Comparison of ENCODE assay signal across 21 cellular contexts in the genomic region with DNA sequence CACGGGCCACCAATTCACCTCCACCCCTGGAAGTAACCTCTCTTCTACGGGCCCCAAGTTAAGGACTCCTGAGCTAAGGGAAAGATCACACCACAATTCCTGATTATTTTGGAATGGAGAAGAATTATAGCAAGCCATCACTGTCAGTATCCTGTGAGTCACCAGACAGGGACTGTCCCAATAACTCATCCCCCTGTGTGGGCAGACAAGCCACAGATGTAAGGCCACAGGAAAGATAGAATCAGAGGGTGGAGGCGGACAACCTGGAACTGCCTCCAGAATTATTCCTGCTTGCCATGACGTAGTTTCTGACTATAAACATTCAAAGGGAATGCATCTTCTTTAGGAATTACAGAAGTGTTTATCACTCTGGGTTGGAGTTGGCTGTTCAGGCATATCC. TPM values are rescaled to one million over a fixed set of nuclear protein-coding genes. Genes with fewer than 3 reads are reported as not detected.
DNase-seq lines count a peak whose midpoint lies in the region; ATAC-seq and TF ChIP-seq lines count a peak whose summit lies in the region.
"Had no signal": no experiment of that assay in that cellular context is flagged by ENCODE, and none has a peak within 500 bp of the region (broad histone marks: within the 10 kb centered on the region; RNA-seq: fewer than 3 reads in every experiment).

No MANE protein-coding gene starts in this region.

- no peaks in the 10 kb centered on the region for H4K20me1 ChIP-seq in smooth muscle cell (ENCODE audit: low read depth)

- ATAC-seq in activated CD4-positive, alpha-beta T cell treated with anti-CD3 and anti-CD28 coated beads for 36 hours: peak; percentile 91
- peak; percentile 91 for ATAC-seq in activated naive CD8-positive, alpha-beta T cell treated with anti-CD3 and anti-CD28 coated beads, Interleukin-2, amount 50 U/mL, for 24 hours
- ATAC-seq: GM23338; left lung; naive thymus-derived CD4-positive, alpha-beta T cell; psoas muscle had no signal

- TF ChIP-seq CTCF in GM10248 (IDR thresholded peaks at IDR 0.05; ENCODE audit: control extremely low read depth, extremely low read depth, low read depth, missing control alignments): no peak
- TF ChIP-seq CTCF in smooth muscle cell (IDR thresholded peaks at IDR 0.05; ENCODE audit: borderline replicate concordance, insufficient read depth, poor library complexity, severe bottlenecking): no peak
- no peak for TF ChIP-seq CTCF in A673 (conservative IDR thresholded peaks at IDR 0.05; ENCODE audit: low read depth, low read length)

- no peaks in the 10 kb centered on the region for H3K79me2 ChIP-seq in smooth muscle cell (ENCODE audit: low read depth)

- no peak overlapping the region for H3K4me3 Mint-ChIP-seq in activated CD4-positive, alpha-beta T cell treated with anti-CD3 and anti-CD28 coated beads for 36 hours
- no peak overlapping the region for H3K4me3 Mint-ChIP-seq in activated naive CD8-positive, alpha-beta T cell treated with anti-CD3 and anti-CD28 coated beads, Interleukin-2, amount 50 U/mL, for 24 hours
- H3K4me3 Mint-ChIP-seq: CD8-positive, alpha-beta memory T cell; GM23338; naive thymus-derived CD4-positive, alpha-beta T cell; stimulated activated naive CD8-positive, alpha-beta T cell treated with anti-CD3 and anti-CD28 coated beads, Interleukin-15, Interleukin-2, amounts not matched to agents 100 ng/mL and 50 ng/mL, for 24 hours had no signal

- H3K27ac ChIP-seq in smooth muscle cell (ENCODE audit: low read depth) (peak overlapping the region; percentile 56), A673 (ENCODE audit: low read depth, low read length, poor library complexity, severe bottlenecking) (no peak overlapping the region)
- no peak overlapping the region for H3K27ac ChIP-seq in effector memory CD4-positive, alpha-beta T cell (ENCODE audit: insufficient read depth, low read length, poor library complexity, severe bottlenecking)
- H3K27ac ChIP-seq: esophagus squamous epithelium, left lung, psoas muscle, RWPE1 had no signal

- peaks cover 6% of the 10 kb centered on the region for H3F3A ChIP-seq in smooth muscle cell (ENCODE audit: low read depth)

- H3K4me2 ChIP-seq in smooth muscle cell: no peak overlapping the region
- H3K4me2 ChIP-seq: GM23338 had no signal

- intact Hi-C loops in activated CD4-positive, alpha-beta T cell treated with anti-CD3 and anti-CD28 coated beads for 36 hours (cut with DNase I, micrococcal nuclease): no loop called here
- intact Hi-C loops in A673 (cut with micrococcal nuclease; ENCODE audit: unreplicated experiment): no loop called here

- H3K36me3 ChIP-seq in smooth muscle cell (ENCODE audit: low read depth): no peaks in the 10 kb centered on the region
- no peaks in the 10 kb centered on the region for H3K36me3 ChIP-seq in A673 (ENCODE audit: insufficient read depth, low read length, poor library complexity, severe bottlenecking)
- H3K36me3 ChIP-seq in effector memory CD4-positive, alpha-beta T cell (ENCODE audit: control insufficient read depth, insufficient read depth, low read length): no peaks in the 10 kb centered on the region
- H3K36me3 ChIP-seq: esophagus squamous epithelium, left lung had no signal

- H3K27ac Mint-ChIP-seq in activated CD4-positive, alpha-beta T cell treated with anti-CD3 and anti-CD28 coated beads for 36 hours: no peak overlapping the region
- peak overlapping the region; percentile 34 for H3K27ac Mint-ChIP-seq in activated naive CD8-positive, alpha-beta T cell treated with anti-CD3 and anti-CD28 coated beads, Interleukin-2, amount 50 U/mL, for 24 hours
- H3K27ac Mint-ChIP-seq: GM23338; stimulated activated naive CD8-positive, alpha-beta T cell treated with anti-CD3 and anti-CD28 coated beads, Interleukin-15, Interleukin-2, amounts not matched to agents 100 ng/mL and 50 ng/mL, for 24 hours had no signal

- H3K4me1 ChIP-seq in smooth muscle cell (ENCODE audit: low read depth) (peaks cover under 1% of the 10 kb centered on the region), A673 (ENCODE audit: insufficient read depth, low read length, poor library complexity, severe bottlenecking) (no peaks in the 10 kb centered on the region)
- peaks cover 1% of the 10 kb centered on the region for H3K4me1 ChIP-seq in effector memory CD4-positive, alpha-beta T cell (ENCODE audit: control insufficient read depth, insufficient read depth, low read length, poor library complexity, severe bottlenecking)
- H3K4me1 ChIP-seq: psoas muscle had no signal

- CTCF ChIA-PET in activated CD4-positive, alpha-beta T cell treated with anti-CD3 and anti-CD28 coated beads for 36 hours (lab: Charles Lee): interaction anchor here (1.3 kb wide), 1 partner anchor 100 kb away, joined by 9 read pairs; no protein-coding TSS in a partner anchor
- CTCF ChIA-PET in GM10248 (lab: Yijun Ruan, JAX): interaction anchor here (1.0 to 3.8 kb wide), 3 partner anchors 27 to 224 kb away, joined by 3 to 25 read pairs (median 8); no protein-coding TSS in a partner anchor
- CTCF ChIA-PET in A673 (lab: Charles Lee): no interaction called here

- peaks cover 19% of the 10 kb centered on the region for H3K4me1 Mint-ChIP-seq in activated CD4-positive, alpha-beta T cell treated with anti-CD3 and anti-CD28 coated beads for 36 hours
- peaks cover 17% of the 10 kb centered on the region for H3K4me1 Mint-ChIP-seq in activated naive CD8-positive, alpha-beta T cell treated with anti-CD3 and anti-CD28 coated beads, Interleukin-2, amount 50 U/mL, for 24 hours

- H2AFZ ChIP-seq in smooth muscle cell (ENCODE audit: low read depth): no peak overlapping the region

- no peaks in the 10 kb centered on the region for H3K27me3 ChIP-seq in smooth muscle cell (ENCODE audit: low read depth)
- H3K27me3 ChIP-seq in A673 (replicated peaks; ENCODE audit: insufficient read depth, low read depth, low read length, poor library complexity): no peaks in the 10 kb centered on the region
- H3K27me3 ChIP-seq in effector memory CD4-positive, alpha-beta T cell (replicated peaks; ENCODE audit: control insufficient read depth, insufficient read depth, low read length, poor library complexity, severe bottlenecking): no peaks in the 10 kb centered on the region
- H3K27me3 ChIP-seq: esophagus squamous epithelium had no signal

- POLR2A ChIA-PET in activated CD4-positive, alpha-beta T cell treated with anti-CD3 and anti-CD28 coated beads for 36 hours (lab: Charles Lee): no interaction called here
- POLR2A ChIA-PET in GM10248 (lab: Yijun Ruan, JAX): interaction anchor here (0.6 kb wide), 1 partner anchor 432 kb away, joined by 3 read pairs; no protein-coding TSS in a partner anchor
- POLR2A ChIA-PET in A673 (lab: Charles Lee; ENCODE audit: low non-redundant PET): no interaction called here

- 32% methylated on average over 4 of the region's 4 CpGs for WGBS in smooth muscle cell (ENCODE audit: low lambda C conversion rate)

- H3K27me3 Mint-ChIP-seq in activated CD4-positive, alpha-beta T cell treated with anti-CD3 and anti-CD28 coated beads for 36 hours: peaks cover 24% of the 10 kb centered on the region
- peaks cover 22% of the 10 kb centered on the region for H3K27me3 Mint-ChIP-seq in activated naive CD8-positive, alpha-beta T cell treated with anti-CD3 and anti-CD28 coated beads, Interleukin-2, amount 50 U/mL, for 24 hours

- H3K9me3 Mint-ChIP-seq in activated CD4-positive, alpha-beta T cell treated with anti-CD3 and anti-CD28 coated beads for 36 hours (ENCODE audit: low read depth): no peaks in the 10 kb centered on the region
- no peaks in the 10 kb centered on the region for H3K9me3 Mint-ChIP-seq in activated naive CD8-positive, alpha-beta T cell treated with anti-CD3 and anti-CD28 coated beads, Interleukin-2, amount 50 U/mL, for 24 hours
- H3K9me3 Mint-ChIP-seq: CD8-positive, alpha-beta memory T cell; stimulated activated naive CD8-positive, alpha-beta T cell treated with anti-CD3 and anti-CD28 coated beads, Interleukin-15, Interleukin-2, amounts not matched to agents 100 ng/mL and 50 ng/mL, for 24 hours had no signal

- DNase-seq in activated CD4-positive, alpha-beta T cell treated with anti-CD3 and anti-CD28 coated beads for 36 hours: peak; percentile 66
- DNase-seq in activated CD4-positive, alpha-beta T cell treated with anti-CD3 and anti-CD28 coated beads, Interleukin-2, amount 50 U/mL, for 1 hour: no peak
- DNase-seq in GM10248 (ENCODE audit: extremely low spot score) (peak; percentile 41), smooth muscle cell (lab: John Stamatoyannopoulos, UW; ENCODE audit: unreplicated experiment) (no peak), A673 (ENCODE audit: low spot score) (no peak), cerebellar nuclear complex (lab: John Stamatoyannopoulos, UW) (no peak)
- DNase-seq in activated naive CD8-positive, alpha-beta T cell treated with anti-CD3 and anti-CD28 coated beads, Interleukin-2, amount 50 U/mL, for 24 hours: peak; percentile 51
- no peak for DNase-seq in effector memory CD4-positive, alpha-beta T cell
- DNase-seq: aorta; CD8-positive, alpha-beta memory T cell; esophagus squamous epithelium; KG1; left lung; NCI-H187; NCI-H774; psoas muscle had no signal

- no TSS peak for BruUV-seq in A673 (replicated peaks; lab: Mats Ljungman, UMichigan)

- no peak overlapping the region for H3K4me3 ChIP-seq in smooth muscle cell
- no peak overlapping the region for H3K4me3 ChIP-seq in A673 (ENCODE audit: low read depth, low read length, poor library complexity, severe bottlenecking)
- H3K4me3 ChIP-seq in effector memory CD4-positive, alpha-beta T cell (ENCODE audit: insufficient read depth, low read depth, low read length, poor library complexity, severe bottlenecking): no peak overlapping the region
- H3K4me3 ChIP-seq: esophagus squamous epithelium, GM23338, left lung, psoas muscle had no signal

- H3K9ac ChIP-seq in smooth muscle cell (ENCODE audit: low read depth): no peak overlapping the region

- H3K36me3 Mint-ChIP-seq in activated CD4-positive, alpha-beta T cell treated with anti-CD3 and anti-CD28 coated beads for 36 hours (ENCODE audit: low read depth): no peaks in the 10 kb centered on the region
- H3K36me3 Mint-ChIP-seq in activated naive CD8-positive, alpha-beta T cell treated with anti-CD3 and anti-CD28 coated beads, Interleukin-2, amount 50 U/mL, for 24 hours (ENCODE audit: low read depth): no peaks in the 10 kb centered on the region
- H3K36me3 Mint-ChIP-seq: CD8-positive, alpha-beta memory T cell; naive thymus-derived CD4-positive, alpha-beta T cell had no signal

- H3K9me3 ChIP-seq in smooth muscle cell (replicated peaks; ENCODE audit: low read depth) (no peaks in the 10 kb centered on the region), A673 (ENCODE audit: low read depth, low read length, poor library complexity, severe bottlenecking) (no peaks in the 10 kb centered on the region)
- no peaks in the 10 kb centered on the region for H3K9me3 ChIP-seq in effector memory CD4-positive, alpha-beta T cell (ENCODE audit: control insufficient read depth, low read length)
- H3K9me3 ChIP-seq: esophagus squamous epithelium, left lung, psoas muscle had no signal

RNA-seq across cellular contexts. Expression of gene MYO1D, which starts 5.8 kb away (rescaled TPM):
- 1 to 10 TPM; 8.7 to 8.8 TPM for total RNA-seq in activated CD4-positive, alpha-beta T cell treated with anti-CD3 and anti-CD28 coated beads for 36 hours
- total RNA-seq in smooth muscle cell (26.9 and 35.7 TPM in 2 replicates), A673 (2021) (10.4 and 12.1 TPM in 2 replicates)
- polyA plus RNA-seq in smooth muscle cell: 13.9 and 20.7 TPM in 2 replicates

RNA-seq across cellular contexts. Expression of gene TMEM98, which starts 45.2 kb away (rescaled TPM):
- under 1 TPM; 0.41 to 0.77 TPM for total RNA-seq in activated CD4-positive, alpha-beta T cell treated with anti-CD3 and anti-CD28 coated beads for 36 hours
- 157 and 190 TPM in 2 replicates for total RNA-seq in smooth muscle cell
- polyA plus RNA-seq in smooth muscle cell: 215 and 222 TPM in 2 replicates
- total RNA-seq in A673 (2021): 67.6 and 75.0 TPM in 2 replicates
- total RNA-seq: A172 had no signal
- polyA plus RNA-seq: CD8-positive, alpha-beta memory T cell; naive thymus-derived CD4-positive, alpha-beta T cell had no signal

Comparison
In these comparisons a context has a peak if more than half of its experiments do, and no peak if none do; other contexts are left out.
1. DNase-seq: peak in activated CD4-positive, alpha-beta T cell treated with anti-CD3 and anti-CD28 coated beads for 36 hours (single experiment), GM10248 (single experiment) and activated naive CD8-positive, alpha-beta T cell treated with anti-CD3 and anti-CD28 coated beads, Interleukin-2, amount 50 U/mL, for 24 hours (single experiment); none in activated CD4-positive, alpha-beta T cell treated with anti-CD3 and anti-CD28 coated beads, Interleukin-2, amount 50 U/mL, for 1 hour (single experiment), smooth muscle cell (single experiment), A673 (single experiment), effector memory CD4-positive, alpha-beta T cell (0 of 3) and cerebellar nuclear complex (0 of 2).
2. RNA of gene TMEM98, which starts 45.2 kb away (total RNA-seq): 157 to 190 TPM in smooth muscle cell and 67.6 to 75.0 TPM in A673; 0.41 to 0.77 TPM in activated CD4-positive, alpha-beta T cell treated with anti-CD3 and anti-CD28 coated beads for 36 hours; every median in the first group is over 10 times any median in the second.